Comparison of ENCODE assay signal across 9 cellular contexts in genomic region chr1:200075938-200076546, GRCh38. TPM values are rescaled to one million over a fixed set of nuclear protein-coding genes. Genes with fewer than 3 reads are reported as not detected.
DNase-seq lines count a peak whose midpoint lies in the region; ATAC-seq, FAIRE-seq and TF ChIP-seq lines count a peak whose summit lies in the region.
"Had no signal": no experiment of that assay in that cellular context is flagged by ENCODE, and none has a peak within 500 bp of the region (broad histone marks: within the 10 kb centered on the region; RNA-seq: fewer than 3 reads in every experiment).

No MANE protein-coding gene starts in this region.

- H3K36me3 ChIP-seq in astrocyte (ENCODE audit: insufficient read depth, low read length) (no peaks in the 10 kb centered on the region), thyroid gland (no peaks in the 10 kb centered on the region)

- no peak overlapping the region for H3K4me3 ChIP-seq in astrocyte (ENCODE audit: insufficient read depth, low read depth, low read length)
- H3K4me3 ChIP-seq in thyroid gland (replicated peaks in 1 of 3): no peak overlapping the region

- FAIRE-seq in astrocyte (lab: Jason Lieb, UNC): peak; percentile 13

- H3K27me3 Mint-ChIP-seq in astrocyte (ENCODE audit: low read depth, unreplicated experiment): peaks cover 5% of the 10 kb centered on the region
- H3K27me3 Mint-ChIP-seq in stimulated activated memory B cell treated with anti-CD40 and anti-IgM and Interleukin-4, amounts not matched to agents 10 μg/mL and 1 μg/mL and 100 μg/mL, for 72 hours: peaks cover 28% of the 10 kb centered on the region

- ATAC-seq in stimulated activated memory B cell treated with anti-CD40 and anti-IgM and Interleukin-4, amounts not matched to agents 10 μg/mL and 1 μg/mL and 100 μg/mL, for 72 hours: no peak
- ATAC-seq: T-helper 17 cell had no signal

- no peak overlapping the region for H3K27ac Mint-ChIP-seq in astrocyte (ENCODE audit: unreplicated experiment)
- no peak overlapping the region for H3K27ac Mint-ChIP-seq in stimulated activated memory B cell treated with anti-CD40 and anti-IgM and Interleukin-4, amounts not matched to agents 10 μg/mL and 1 μg/mL and 100 μg/mL, for 72 hours
- H3K27ac Mint-ChIP-seq: T-helper 17 cell had no signal

- 40 to 50% methylated on average over 9 of the region's 9 CpGs for WGBS in thyroid gland, 2 donors

- no peak overlapping the region for H2AFZ ChIP-seq in astrocyte (ENCODE audit: low read depth, low read length)

- no peaks in the 10 kb centered on the region for H4K20me1 ChIP-seq in astrocyte (ENCODE audit: insufficient read depth, low read length)

- DNase-seq in HT-29 (ENCODE audit: low spot score) (peak; percentile 76), astrocyte (ENCODE audit: low read depth) (peak; percentile 85), iris pigment epithelial cell (ENCODE audit: low read depth) (peak; percentile 88), thyroid gland (peak in 1 of 2 donors; percentile 19), 8988T (no peak), activated gamma-delta T cell (lab: John Stamatoyannopoulos, UW) (no peak)
- DNase-seq: stimulated activated naive CD4-positive, alpha-beta T cell; T-helper 17 cell had no signal

- TF ChIP-seq POLR2A in thyroid gland (IDR thresholded peaks at IDR 0.05): no peak

- no peak overlapping the region for H3K9ac ChIP-seq in astrocyte (ENCODE audit: low read length)

- H3K79me2 ChIP-seq in astrocyte (ENCODE audit: insufficient read depth, low read length): no peaks in the 10 kb centered on the region

- peak overlapping the region; percentile 73 for H3K4me2 ChIP-seq in astrocyte (ENCODE audit: low read length)

- H3K27me3 ChIP-seq in astrocyte (ENCODE audit: insufficient read depth, low read length) (peaks cover 8% of the 10 kb centered on the region), thyroid gland (no peaks in the 10 kb centered on the region)

- H3K9me3 Mint-ChIP-seq in astrocyte (ENCODE audit: unreplicated experiment): no peaks in the 10 kb centered on the region
- H3K9me3 Mint-ChIP-seq in stimulated activated memory B cell treated with anti-CD40 and anti-IgM and Interleukin-4, amounts not matched to agents 10 μg/mL and 1 μg/mL and 100 μg/mL, for 72 hours: no peaks in the 10 kb centered on the region

- no peak overlapping the region for H3K27ac ChIP-seq in astrocyte (ENCODE audit: low read depth, low read length)
- peak overlapping the region in 2 of 3 donors; percentile 19 to 30 for H3K27ac ChIP-seq in thyroid gland

- no peaks in the 10 kb centered on the region for H3K36me3 Mint-ChIP-seq in astrocyte (ENCODE audit: low read depth, unreplicated experiment)
- no peaks in the 10 kb centered on the region for H3K36me3 Mint-ChIP-seq in stimulated activated memory B cell treated with anti-CD40 and anti-IgM and Interleukin-4, amounts not matched to agents 10 μg/mL and 1 μg/mL and 100 μg/mL, for 72 hours

- H3K4me3 Mint-ChIP-seq in astrocyte (ENCODE audit: unreplicated experiment): no peak overlapping the region
- H3K4me3 Mint-ChIP-seq in stimulated activated memory B cell treated with anti-CD40 and anti-IgM and Interleukin-4, amounts not matched to agents 10 μg/mL and 1 μg/mL and 100 μg/mL, for 72 hours: no peak overlapping the region
- H3K4me3 Mint-ChIP-seq: T-helper 17 cell had no signal

- intact Hi-C loops in thyroid gland (cut with DNase I): no loop called here

- peaks cover 8% of the 10 kb centered on the region for H3K4me1 Mint-ChIP-seq in astrocyte (ENCODE audit: low read depth, unreplicated experiment)
- no peaks in the 10 kb centered on the region for H3K4me1 Mint-ChIP-seq in stimulated activated memory B cell treated with anti-CD40 and anti-IgM and Interleukin-4, amounts not matched to agents 10 μg/mL and 1 μg/mL and 100 μg/mL, for 72 hours
- H3K4me1 Mint-ChIP-seq: T-helper 17 cell had no signal

- H3K9me3 ChIP-seq in astrocyte (ENCODE audit: insufficient read depth, low read depth, low read length): no peaks in the 10 kb centered on the region
- no peaks in the 10 kb centered on the region for H3K9me3 ChIP-seq in thyroid gland

- H3K4me1 ChIP-seq in astrocyte (ENCODE audit: insufficient read depth, low read length): peaks cover 7% of the 10 kb centered on the region
- H3K4me1 ChIP-seq in thyroid gland: peaks cover 10 to 18% of the 10 kb centered on the region in 2 donors

- TF ChIP-seq CTCF in astrocyte (IDR thresholded peaks at IDR 0.05; ENCODE audit: insufficient read depth, low read depth, low read length) (no peak), thyroid gland (IDR thresholded peaks at IDR 0.05) (no peak)

RNA-seq across cellular contexts. Expression of gene NR5A2, which starts 48.5 kb away (rescaled TPM):
- total RNA-seq in HT-29 (2014; rRNA removed; shearing (Covaris generic)): 1.9 and 2.6 TPM in 2 replicates
- total RNA-seq in astrocyte: 0.12 and 0.39 TPM in 2 replicates
- 1 to 10 TPM; 1.5 to 8.2 (median 3.9) TPM for total RNA-seq in thyroid gland
- total RNA-seq: T-helper 17 cell had no signal

Comparison
In these comparisons a context has a peak if more than half of its experiments do, and no peak if none do; other contexts are left out.
1. DNase-seq: peak in HT-29 (single experiment), astrocyte (single experiment) and iris pigment epithelial cell (single experiment); none in 8988T (single experiment) and activated gamma-delta T cell (single experiment).